9 cellular contexts compared by ENCODE assay signal in the genomic region with DNA sequence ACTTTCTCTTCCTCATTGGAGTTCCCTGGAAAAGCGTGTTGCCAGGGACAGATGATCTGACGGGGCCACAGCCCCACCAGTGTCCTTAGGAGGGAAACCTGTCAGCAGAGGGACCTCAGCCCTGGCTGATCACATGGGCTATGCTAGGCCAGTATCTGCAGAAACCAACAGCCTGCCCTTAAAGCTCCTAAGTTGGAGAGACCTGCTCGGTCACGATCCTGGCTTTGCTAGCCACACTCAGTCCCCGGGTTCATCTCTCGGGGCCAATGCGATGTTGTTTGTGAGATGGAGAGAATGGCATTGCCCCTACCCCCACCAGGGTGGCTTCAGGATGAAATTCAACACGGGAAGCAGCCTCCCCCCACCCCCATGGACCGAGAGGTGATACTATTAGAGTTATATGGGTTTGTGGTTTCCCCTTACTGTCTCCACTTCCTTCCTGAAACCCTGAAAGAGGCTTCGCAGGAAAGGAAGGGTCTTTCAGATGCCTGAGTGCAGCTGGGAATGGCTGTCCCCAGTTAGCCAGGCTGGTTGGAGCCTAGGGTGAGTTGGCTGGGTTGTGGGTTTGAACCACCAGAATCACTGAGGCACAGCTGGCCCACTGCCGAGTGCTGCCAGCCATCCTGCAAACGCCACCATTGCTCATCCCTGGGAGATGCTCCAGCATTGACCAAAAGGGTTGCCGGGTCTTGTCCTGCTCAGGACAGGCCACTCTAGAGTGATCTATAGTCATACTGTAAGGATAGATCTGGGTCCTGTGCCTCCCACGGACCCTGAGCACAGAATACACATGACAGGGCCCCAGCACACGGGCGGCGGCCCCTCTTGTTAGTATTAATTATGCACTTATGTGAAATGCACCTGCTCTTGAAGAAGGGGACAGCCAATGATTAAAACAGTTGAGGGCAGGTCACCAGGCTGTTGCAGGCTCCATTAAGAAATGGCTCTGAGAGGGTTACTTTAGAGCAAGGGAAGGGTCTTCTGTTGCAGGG. TPM values are rescaled to one million over a fixed set of nuclear protein-coding genes. Genes with fewer than 3 reads are reported as not detected.
DNase-seq lines count a peak whose midpoint lies in the region; ATAC-seq and TF ChIP-seq lines count a peak whose summit lies in the region.
"Had no signal": no experiment of that assay in that cellular context is flagged by ENCODE, and none has a peak within 500 bp of the region (broad histone marks: within the 10 kb centered on the region; RNA-seq: fewer than 3 reads in every experiment).

No MANE protein-coding gene starts in this region.

- TF ChIP-seq POLR2A in HCT116 (IDR thresholded peaks at IDR 0.05; ENCODE audit: borderline replicate concordance, extremely low read depth, insufficient read depth, insufficient read length), result no peak

- H4K20me1 ChIP-seq in HCT116 (ENCODE audit: insufficient read depth), result no peaks in the 10 kb centered on the region

- CTCF ChIA-PET in HCT116 (lab: Charles Lee), result no interaction called here
- CTCF ChIA-PET in T-cell (lab: Charles Lee), result no interaction called here

- H3K9me3 ChIP-seq in HCT116 (ENCODE audit: control insufficient read depth in 1 of 2, insufficient read depth in 1 of 2, low read depth in 1 of 2, low read length in 2 of 2) (no peaks in the 10 kb centered on the region), left ventricle myocardium inferior (replicated peaks) (no peaks in the 10 kb centered on the region)

- RAD21 ChIA-PET in HCT116 (lab: Charles Lee; ENCODE audit: low non-redundant PET in 1 of 2, low total read pairs in 2 of 2, uncharacterized antibody in 2 of 2, unreplicated experiment in 2 of 2), result no interaction called here

- peak overlapping the region in 1 of 2 donors; percentile 23 for H3K27ac Mint-ChIP-seq in T-cell

- TF ChIP-seq CTCF in HCT116 (IDR thresholded peaks at IDR 0.05 in 2 of 3, conservative IDR thresholded peaks at IDR 0.05 in 1 of 3; ENCODE audit: borderline replicate concordance in 1 of 3, insufficient read depth in 1 of 3, low read depth in 2 of 3, low read length in 2 of 3), result no peak
- no peak for TF ChIP-seq CTCF in left ventricle myocardium inferior (IDR thresholded peaks at IDR 0.05; ENCODE audit: borderline replicate concordance)

- no peak overlapping the region for H3K9ac ChIP-seq in HCT116 (ENCODE audit: low read length)

- ATAC-seq in HCT116 (no peak), T-cell (replicated peaks in 1 of 4) (peak; percentile 63 to 79 (median 76)), GM19328 (IDR thresholded peaks at IDR 0.05; ENCODE audit: unreplicated experiment) (no peak)

- H3K9me3 Mint-ChIP-seq in T-cell, result no peaks in the 10 kb centered on the region

- peak overlapping the region; percentile 59 to 82 (median 68) for H3K4me3 Mint-ChIP-seq in T-cell
- H3K4me3 Mint-ChIP-seq: brain had no signal

- no peaks in the 10 kb centered on the region for H3K79me2 ChIP-seq in HCT116 (ENCODE audit: insufficient read depth, low read length)

- H3K4me1 ChIP-seq in HCT116 (ENCODE audit: control insufficient read depth in 1 of 2, insufficient read depth in 2 of 2, low read length in 2 of 2), result peaks cover 36 to 67% of the 10 kb centered on the region in 2 experiments
- peaks cover 58% of the 10 kb centered on the region for H3K4me1 ChIP-seq in left ventricle myocardium inferior

- intact Hi-C loops in HCT116 (cut with micrococcal nuclease), result no loop called here
- intact Hi-C loops in left ventricle myocardium inferior (cut with micrococcal nuclease), result no loop called here

- no TSS peak for BruUV-seq in HCT116 (replicated peaks; lab: Mats Ljungman, UMichigan)

- no peak overlapping the region for H3K4me3 ChIP-seq in HCT116 (replicated peaks in 1 of 2; ENCODE audit: low read depth in 1 of 2, low read length in 2 of 2)
- H3K4me3 ChIP-seq in left ventricle myocardium inferior, result no peak overlapping the region

- DNase-seq in ELR (ENCODE audit: low read depth) (peak; percentile 58), HCT116 (ENCODE audit: low read depth, low spot score) (no peak), T-cell (peak in 26 of 34 experiments; percentile 9 to 43 (median 24)), left kidney (ENCODE audit: low read depth, low spot score) (peak; percentile 75), NCI-H446 treated with DMSO at 0.1 percent for 48 hours (lab: John Stamatoyannopoulos, UW) (no peak), COLO668 (lab: John Stamatoyannopoulos, UW; ENCODE audit: unreplicated experiment) (no peak), left ventricle myocardium inferior (no peak)

- H3K27me3 ChIP-seq in HCT116 (ENCODE audit: insufficient read depth, low read length) (no peaks in the 10 kb centered on the region), left ventricle myocardium inferior (ENCODE audit: low read depth) (no peaks in the 10 kb centered on the region)

- H3K4me2 ChIP-seq in HCT116 (ENCODE audit: low read length), result peak overlapping the region; percentile 25; the same call in 1 of the 2 replicates

- no peaks in the 10 kb centered on the region for H3K36me3 Mint-ChIP-seq in T-cell
- H3K36me3 Mint-ChIP-seq: brain had no signal

- no peaks in the 10 kb centered on the region for H3K36me3 ChIP-seq in HCT116 (ENCODE audit: control insufficient read depth in 1 of 2, insufficient read depth in 2 of 2, low read length in 2 of 2)
- no peaks in the 10 kb centered on the region for H3K36me3 ChIP-seq in left ventricle myocardium inferior

- H3K4me1 Mint-ChIP-seq in T-cell, result peaks cover 40 to 54% (median 40%) of the 10 kb centered on the region in 3 donors

- H3K27ac ChIP-seq in HCT116 (ENCODE audit: low read depth, low read length) (no peak overlapping the region), left ventricle myocardium inferior (replicated peaks) (no peak overlapping the region)

- no peaks in the 10 kb centered on the region for H3K9me2 ChIP-seq in HCT116 (ENCODE audit: insufficient read depth)

- POLR2A ChIA-PET in HCT116 (lab: Charles Lee) (no interaction called here), T-cell (lab: Charles Lee) (no interaction called here)

- TF ChIP-seq RAD21 in HCT116 (IDR thresholded peaks at IDR 0.05; ENCODE audit: low read depth), result no peak

- no peak overlapping the region for H2AFZ ChIP-seq in HCT116 (ENCODE audit: low read depth, low read length, poor library complexity, severe bottlenecking)

- H3K27me3 Mint-ChIP-seq in T-cell, result peaks cover 0 to 9% of the 10 kb centered on the region in 2 donors
- H3K27me3 Mint-ChIP-seq: brain had no signal

TF ChIP-seq in HCT116, 20 proteins besides CTCF, POLR2A, EP300 and RAD21:
- 0 out of 2 replicates have a peak, but pooled peaks have one; percentile 15 for TF ChIP-seq SP1 (IDR thresholded peaks at IDR 0.05; ENCODE audit: low read depth)
- TF ChIP-seq CBX3 (IDR thresholded peaks at IDR 0.05; ENCODE audit: low read depth), result no peak
TF ChIP-seq in HCT116: peak in this region for 1.

RNA-seq across cellular contexts. Expression of gene RMI2, which starts 16.8 kb away (rescaled TPM):
- total RNA-seq in HCT116 (2021; ENCODE audit: unreplicated experiment) (19.9 TPM), T-cell (1 to 10 TPM; 1.8 to 6.3 (median 4.2) TPM), left ventricle myocardium inferior (0.60 TPM)
- polyA plus RNA-seq in HCT116 (2012), result 8.3 and 10.2 TPM in 2 replicates

Comparison
In these comparisons a context has a peak if more than half of its experiments do, and no peak if none do; other contexts are left out.
1. DNase-seq: peak in ELR (single experiment), T-cell (26 of 34) and left kidney (single experiment); none in HCT116 (single experiment), NCI-H446 treated with DMSO at 0.1 percent for 48 hours (single experiment), COLO668 (single experiment) and left ventricle myocardium inferior (single experiment).
2. ATAC-seq: peak in T-cell (4 of 4); none in HCT116 (single experiment) and GM19328 (single experiment).